In the genomic region with DNA sequence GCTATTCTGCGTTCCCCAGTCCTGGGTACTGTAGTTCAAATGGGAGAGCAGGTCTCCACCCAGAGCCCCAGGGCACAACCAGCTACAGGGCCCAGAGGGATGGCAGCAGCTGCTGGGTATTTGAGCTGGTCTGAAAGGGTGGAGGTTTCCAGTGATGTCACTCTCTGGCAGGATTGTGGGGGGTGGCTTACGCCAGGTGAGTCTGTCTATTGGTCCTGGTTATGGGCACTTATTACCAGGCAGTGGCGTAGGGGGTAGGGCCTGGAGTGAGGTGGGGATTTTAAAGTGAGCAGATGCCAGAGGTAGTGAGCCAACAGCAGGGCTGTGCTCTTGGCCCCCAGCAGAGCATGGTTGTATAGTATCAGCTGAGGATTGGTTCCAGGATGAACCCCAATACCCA, we compare ENCODE assay signal across 11 cellular contexts. TPM values are rescaled to one million over a fixed set of nuclear protein-coding genes. Genes with fewer than 3 reads are reported as not detected.
A peak's percentile ranks its signal among the peaks of the same experiment; 100 is the strongest.
DNase-seq lines count a peak whose midpoint lies in the region; ATAC-seq and TF ChIP-seq lines count a peak whose summit lies in the region.
"Had no signal": no experiment of that assay in that cellular context is flagged by ENCODE, and none has a peak within 500 bp of the region (broad histone marks: within the 10 kb centered on the region; RNA-seq: fewer than 3 reads in every experiment).

No MANE protein-coding gene starts in this region.

- no peak for ATAC-seq in activated naive CD8-positive, alpha-beta T cell treated with anti-CD3 and anti-CD28 coated beads, Interleukin-2, amount 10 ng/mL, durations not matched to agents 7 days and 5 days (ENCODE audit: low read depth)
- no peak for ATAC-seq in HG02678 (IDR thresholded peaks at IDR 0.05; ENCODE audit: unreplicated experiment)
- no peak for ATAC-seq in HG02938 (IDR thresholded peaks at IDR 0.05; ENCODE audit: unreplicated experiment)

- DNase-seq in activated CD4-positive, alpha-beta T cell treated with anti-CD3 and anti-CD28 coated beads, Interleukin-2, amount 10 ng/mL, durations not matched to agents 7 days and 5 days: no peak
- no peak for DNase-seq in activated CD4-positive, alpha-beta T cell treated with anti-CD3 and anti-CD28 coated beads for 1 hour
- peak; percentile 37 for DNase-seq in NCI-H2196 treated with DMSO at 0.1 percent for 48 hours (lab: John Stamatoyannopoulos, UW; ENCODE audit: unreplicated experiment)
- no peak for DNase-seq in activated naive CD8-positive, alpha-beta T cell treated with anti-CD3 and anti-CD28 coated beads, Interleukin-2, amount 10 ng/mL, durations not matched to agents 7 days and 5 days
- DNase-seq in progenitor cell of endocrine pancreas (ENCODE audit: low spot score, unreplicated experiment): no peak
- DNase-seq in NCI-H2171 treated with DMSO at 0.1 percent for 48 hours (lab: John Stamatoyannopoulos, UW): no peak
- DNase-seq: NCI-H1436, SIG-M5 had no signal

- CTCF ChIA-PET in activated CD4-positive, alpha-beta T cell treated with anti-CD3 and anti-CD28 coated beads, Interleukin-2, amount 10 ng/mL, durations not matched to agents 7 days and 5 days (lab: Charles Lee): interaction anchor here (0.9 to 2.6 kb wide), 2 partner anchors 15 to 23 kb away, joined by 3 to 5 read pairs; no protein-coding TSS in a partner anchor

- no peaks in the 10 kb centered on the region for H3K27me3 Mint-ChIP-seq in activated CD4-positive, alpha-beta T cell treated with anti-CD3 and anti-CD28 coated beads, Interleukin-2, amount 10 ng/mL, durations not matched to agents 7 days and 5 days
- H3K27me3 Mint-ChIP-seq in activated naive CD8-positive, alpha-beta T cell treated with anti-CD3 and anti-CD28 coated beads, Interleukin-2, amount 10 ng/mL, durations not matched to agents 7 days and 5 days: no peaks in the 10 kb centered on the region
- H3K27me3 Mint-ChIP-seq in progenitor cell of endocrine pancreas: no peaks in the 10 kb centered on the region

- no peaks in the 10 kb centered on the region for H3K9me3 Mint-ChIP-seq in activated CD4-positive, alpha-beta T cell treated with anti-CD3 and anti-CD28 coated beads, Interleukin-2, amount 10 ng/mL, durations not matched to agents 7 days and 5 days
- no peaks in the 10 kb centered on the region for H3K9me3 Mint-ChIP-seq in activated naive CD8-positive, alpha-beta T cell treated with anti-CD3 and anti-CD28 coated beads, Interleukin-2, amount 10 ng/mL, durations not matched to agents 7 days and 5 days
- no peaks in the 10 kb centered on the region for H3K9me3 Mint-ChIP-seq in progenitor cell of endocrine pancreas (ENCODE audit: low read depth)

- H3K4me1 Mint-ChIP-seq in activated CD4-positive, alpha-beta T cell treated with anti-CD3 and anti-CD28 coated beads, Interleukin-2, amount 10 ng/mL, durations not matched to agents 7 days and 5 days: peaks cover 80% of the 10 kb centered on the region
- H3K4me1 Mint-ChIP-seq in activated naive CD8-positive, alpha-beta T cell treated with anti-CD3 and anti-CD28 coated beads, Interleukin-2, amount 10 ng/mL, durations not matched to agents 7 days and 5 days: peaks cover 68% of the 10 kb centered on the region
- H3K4me1 Mint-ChIP-seq in progenitor cell of endocrine pancreas (ENCODE audit: low read depth): peaks cover 44% of the 10 kb centered on the region

- H3K36me3 Mint-ChIP-seq in activated CD4-positive, alpha-beta T cell treated with anti-CD3 and anti-CD28 coated beads, Interleukin-2, amount 10 ng/mL, durations not matched to agents 7 days and 5 days (ENCODE audit: low read depth): peaks cover 76% of the 10 kb centered on the region
- peaks cover 51% of the 10 kb centered on the region for H3K36me3 Mint-ChIP-seq in activated naive CD8-positive, alpha-beta T cell treated with anti-CD3 and anti-CD28 coated beads, Interleukin-2, amount 10 ng/mL, durations not matched to agents 7 days and 5 days
- peaks cover 41% of the 10 kb centered on the region for H3K36me3 Mint-ChIP-seq in progenitor cell of endocrine pancreas (ENCODE audit: insufficient read depth)

- TF ChIP-seq CTCF in progenitor cell of endocrine pancreas (IDR thresholded peaks at IDR 0.05; ENCODE audit: unreplicated experiment): no peak

- H3K27ac Mint-ChIP-seq in activated CD4-positive, alpha-beta T cell treated with anti-CD3 and anti-CD28 coated beads, Interleukin-2, amount 10 ng/mL, durations not matched to agents 7 days and 5 days: peak overlapping the region; percentile 25
- H3K27ac Mint-ChIP-seq in activated naive CD8-positive, alpha-beta T cell treated with anti-CD3 and anti-CD28 coated beads, Interleukin-2, amount 10 ng/mL, durations not matched to agents 7 days and 5 days: peak overlapping the region; percentile 68
- H3K27ac Mint-ChIP-seq in progenitor cell of endocrine pancreas: no peak overlapping the region

- H3K4me3 Mint-ChIP-seq in activated CD4-positive, alpha-beta T cell treated with anti-CD3 and anti-CD28 coated beads, Interleukin-2, amount 10 ng/mL, durations not matched to agents 7 days and 5 days: no peak overlapping the region
- no peak overlapping the region for H3K4me3 Mint-ChIP-seq in activated naive CD8-positive, alpha-beta T cell treated with anti-CD3 and anti-CD28 coated beads, Interleukin-2, amount 10 ng/mL, durations not matched to agents 7 days and 5 days
- H3K4me3 Mint-ChIP-seq in progenitor cell of endocrine pancreas (ENCODE audit: low read depth): peak overlapping the region; percentile 38

- POLR2A ChIA-PET in activated CD4-positive, alpha-beta T cell treated with anti-CD3 and anti-CD28 coated beads, Interleukin-2, amount 10 ng/mL, durations not matched to agents 7 days and 5 days (lab: Charles Lee): no interaction called here
- POLR2A ChIA-PET in activated naive CD8-positive, alpha-beta T cell treated with anti-CD3 and anti-CD28 coated beads, Interleukin-2, amount 10 ng/mL, durations not matched to agents 7 days and 5 days (lab: Charles Lee): no interaction called here

RNA-seq across cellular contexts. Expression of a gene that starts 6.2 kb away (rescaled TPM):
- total RNA-seq in activated CD4-positive, alpha-beta T cell treated with anti-CD3 and anti-CD28 coated beads, Interleukin-2, amount 10 ng/mL, durations not matched to agents 7 days and 5 days: 1,000 to 10,000 TPM; 2,679 to 3,011 TPM
- 1,000 to 10,000 TPM; 3,237 to 3,326 TPM for total RNA-seq in activated naive CD8-positive, alpha-beta T cell treated with anti-CD3 and anti-CD28 coated beads, Interleukin-2, amount 10 ng/mL, durations not matched to agents 7 days and 5 days
- 2,232 and 2,439 TPM in 2 replicates for total RNA-seq in progenitor cell of endocrine pancreas

RNA-seq across cellular contexts. Expression of a gene that starts 10.8 kb away (rescaled TPM):
- total RNA-seq in activated CD4-positive, alpha-beta T cell treated with anti-CD3 and anti-CD28 coated beads, Interleukin-2, amount 10 ng/mL, durations not matched to agents 7 days and 5 days: 1 to 10 TPM; 2.9 to 4.7 TPM
- total RNA-seq in activated naive CD8-positive, alpha-beta T cell treated with anti-CD3 and anti-CD28 coated beads, Interleukin-2, amount 10 ng/mL, durations not matched to agents 7 days and 5 days: 10 to 100 TPM; 28.0 to 29.8 TPM
- 0.36 and 0.78 TPM in 2 replicates for total RNA-seq in progenitor cell of endocrine pancreas

RNA-seq across cellular contexts. Expression of a gene that starts 16.7 kb away (rescaled TPM):
- total RNA-seq in activated CD4-positive, alpha-beta T cell treated with anti-CD3 and anti-CD28 coated beads, Interleukin-2, amount 10 ng/mL, durations not matched to agents 7 days and 5 days: 100 to 1,000 TPM; 663 to 761 TPM
- total RNA-seq in activated naive CD8-positive, alpha-beta T cell treated with anti-CD3 and anti-CD28 coated beads, Interleukin-2, amount 10 ng/mL, durations not matched to agents 7 days and 5 days: 100 to 1,000 TPM; 807 to 824 TPM
- total RNA-seq in progenitor cell of endocrine pancreas: 109 and 112 TPM in 2 replicates

RNA-seq across cellular contexts. Expression of a gene that starts 21.4 kb away (rescaled TPM):
- total RNA-seq in activated CD4-positive, alpha-beta T cell treated with anti-CD3 and anti-CD28 coated beads, Interleukin-2, amount 10 ng/mL, durations not matched to agents 7 days and 5 days: not detected
- total RNA-seq in activated naive CD8-positive, alpha-beta T cell treated with anti-CD3 and anti-CD28 coated beads, Interleukin-2, amount 10 ng/mL, durations not matched to agents 7 days and 5 days: not detected
- not detected in 2 replicates for total RNA-seq in progenitor cell of endocrine pancreas
- total RNA-seq: pancreas had no signal

RNA-seq across cellular contexts. Expression of a gene that starts 21.8 kb away (rescaled TPM):
- not detected for total RNA-seq in activated CD4-positive, alpha-beta T cell treated with anti-CD3 and anti-CD28 coated beads, Interleukin-2, amount 10 ng/mL, durations not matched to agents 7 days and 5 days
- total RNA-seq in activated naive CD8-positive, alpha-beta T cell treated with anti-CD3 and anti-CD28 coated beads, Interleukin-2, amount 10 ng/mL, durations not matched to agents 7 days and 5 days: not detected
- not detected in 2 replicates for total RNA-seq in progenitor cell of endocrine pancreas
- total RNA-seq: pancreas had no signal

Comparison
In these comparisons a context has a peak if more than half of its experiments do, and no peak if none do; other contexts are left out.
1. RNA of a gene that starts 10.8 kb away (total RNA-seq): 28.0 to 29.8 TPM in activated naive CD8-positive, alpha-beta T cell treated with anti-CD3 and anti-CD28 coated beads, Interleukin-2, amount 10 ng/mL, durations not matched to agents 7 days and 5 days; 2.9 to 4.7 TPM in activated CD4-positive, alpha-beta T cell treated with anti-CD3 and anti-CD28 coated beads, Interleukin-2, amount 10 ng/mL, durations not matched to agents 7 days and 5 days and 0.36 to 0.78 TPM in progenitor cell of endocrine pancreas; every median in the first group is over 4 times any median in the second.